In genomic region chr4:1060121-1060520, GRCh38 we compare ENCODE assay signal across 15 cellular contexts. TPM values are rescaled to one million over a fixed set of nuclear protein-coding genes. Genes with fewer than 3 reads are reported as not detected.
DNase-seq lines count a peak whose midpoint lies in the region; ATAC-seq and TF ChIP-seq lines count a peak whose summit lies in the region.
"Had no signal": no experiment of that assay in that cellular context is flagged by ENCODE, and none has a peak within 500 bp of the region (broad histone marks: within the 10 kb centered on the region; RNA-seq: fewer than 3 reads in every experiment).

No MANE protein-coding gene starts in this region.

- intact Hi-C loops in activated B cell treated with CpG ODN at 0.5 μM for 24 hours (cut with micrococcal nuclease) (no loop called here), mucosa of descending colon (cut with DNase I, micrococcal nuclease) (no loop called here)

- POLR2A ChIA-PET in activated B cell treated with CpG ODN at 0.5 μM for 24 hours (lab: Charles Lee), result no interaction called here

- no peak overlapping the region for H3K4me3 ChIP-seq in mucosa of descending colon

- ATAC-seq in activated B cell treated with CpG ODN at 0.5 μM for 24 hours (ENCODE audit: low read depth) (no peak), mucosa of descending colon (no peak), HG02588 (IDR thresholded peaks at IDR 0.05; ENCODE audit: unreplicated experiment) (no peak)

- no peak overlapping the region for H3K4me3 Mint-ChIP-seq in activated naive CD4-positive, alpha-beta T cell treated with anti-CD3 and anti-CD28 coated beads, Interleukin-2, amount 10 ng/mL, durations not matched to agents 7 days and 5 days
- H3K4me3 Mint-ChIP-seq in activated B cell treated with CpG ODN at 0.5 μM for 24 hours, result no peak overlapping the region

- DNase-seq in activated naive CD4-positive, alpha-beta T cell treated with anti-CD3 and anti-CD28 coated beads, Interleukin-2, amount 10 ng/mL, durations not matched to agents 7 days and 5 days, result peak; percentile 13
- DNase-seq in activated naive CD4-positive, alpha-beta T cell treated with anti-CD3 and anti-CD28 coated beads, Interleukin-2, amount 50 U/mL, for 16 hours, result no peak
- peak; percentile 2 for DNase-seq in activated B cell treated with CpG ODN at 0.5 μM for 24 hours
- DNase-seq in islet precursor cell, result peak; percentile 28
- no peak for DNase-seq in mucosa of descending colon
- DNase-seq in activated CD4-positive, alpha-beta T cell treated with anti-CD3 and anti-CD28 coated beads for 48 hours, result no peak
- DNase-seq: ACHN; CD4-positive, CD25-positive, alpha-beta regulatory T cell; DMS 273 treated with DMSO at 0.1 percent for 48 hours had no signal

- TF ChIP-seq CTCF in activated B cell treated with CpG ODN at 0.5 μM for 24 hours (IDR thresholded peaks at IDR 0.05) (no peak), mucosa of descending colon (IDR thresholded peaks at IDR 0.05) (no peak)

- H3K9me3 ChIP-seq in mucosa of descending colon, result no peaks in the 10 kb centered on the region

- peaks cover 2% of the 10 kb centered on the region for H3K4me1 ChIP-seq in mucosa of descending colon (ENCODE audit: low read depth)

- H3K4me1 Mint-ChIP-seq in activated naive CD4-positive, alpha-beta T cell treated with anti-CD3 and anti-CD28 coated beads, Interleukin-2, amount 10 ng/mL, durations not matched to agents 7 days and 5 days, result peaks cover 20% of the 10 kb centered on the region
- H3K4me1 Mint-ChIP-seq in activated B cell treated with CpG ODN at 0.5 μM for 24 hours, result peaks cover 15% of the 10 kb centered on the region

- H3K27me3 Mint-ChIP-seq in activated naive CD4-positive, alpha-beta T cell treated with anti-CD3 and anti-CD28 coated beads, Interleukin-2, amount 10 ng/mL, durations not matched to agents 7 days and 5 days, result peaks cover 42% of the 10 kb centered on the region
- H3K27me3 Mint-ChIP-seq in activated B cell treated with CpG ODN at 0.5 μM for 24 hours, result peaks cover 31% of the 10 kb centered on the region

- no peaks in the 10 kb centered on the region for H3K36me3 Mint-ChIP-seq in activated naive CD4-positive, alpha-beta T cell treated with anti-CD3 and anti-CD28 coated beads, Interleukin-2, amount 10 ng/mL, durations not matched to agents 7 days and 5 days
- no peaks in the 10 kb centered on the region for H3K36me3 Mint-ChIP-seq in activated B cell treated with CpG ODN at 0.5 μM for 24 hours (ENCODE audit: low read depth)

- no peaks in the 10 kb centered on the region for H3K36me3 ChIP-seq in mucosa of descending colon (ENCODE audit: low read depth)
- H3K36me3 ChIP-seq: BLaER1 treated with 17β-estradiol and CSF1 and Interleukin-3, amounts not matched to agents 10 nM and 100 nM had no signal

- no peak overlapping the region for H3K27ac Mint-ChIP-seq in activated naive CD4-positive, alpha-beta T cell treated with anti-CD3 and anti-CD28 coated beads, Interleukin-2, amount 10 ng/mL, durations not matched to agents 7 days and 5 days
- H3K27ac Mint-ChIP-seq in activated B cell treated with CpG ODN at 0.5 μM for 24 hours, result no peak overlapping the region
- H3K27ac Mint-ChIP-seq: CD4-positive, CD25-positive, alpha-beta regulatory T cell had no signal

- no peaks in the 10 kb centered on the region for H3K9me3 Mint-ChIP-seq in activated naive CD4-positive, alpha-beta T cell treated with anti-CD3 and anti-CD28 coated beads, Interleukin-2, amount 10 ng/mL, durations not matched to agents 7 days and 5 days
- H3K9me3 Mint-ChIP-seq in activated B cell treated with CpG ODN at 0.5 μM for 24 hours, result no peaks in the 10 kb centered on the region

- CTCF ChIA-PET in activated naive CD4-positive, alpha-beta T cell treated with anti-CD3 and anti-CD28 coated beads, Interleukin-2, amount 10 ng/mL, durations not matched to agents 7 days and 5 days (lab: Charles Lee), result no interaction called here
- CTCF ChIA-PET in activated B cell treated with CpG ODN at 0.5 μM for 24 hours (lab: Charles Lee), result no interaction called here

RNA-seq across cellular contexts. Expression of gene FGFRL1, which starts 48.7 kb away (rescaled TPM):
- total RNA-seq in activated B cell treated with CpG ODN at 0.5 μM for 24 hours (4.2 and 5.6 TPM in 2 replicates), mucosa of descending colon (10 to 100 TPM; 14.7 to 19.3 (median 16.9) TPM)

RNA-seq across cellular contexts. Expression of gene RNF212, which starts 53.2 kb away (rescaled TPM):
- total RNA-seq in activated B cell treated with CpG ODN at 0.5 μM for 24 hours (2.1 and 2.4 TPM in 2 replicates), mucosa of descending colon (1 to 10 TPM; 2.3 to 4.9 (median 3.9) TPM)
- total RNA-seq: A172, Daoy, H4, HT1080 had no signal

Comparison
In these comparisons a context has a peak if more than half of its experiments do, and no peak if none do; other contexts are left out.
1. DNase-seq: peak in activated naive CD4-positive, alpha-beta T cell treated with anti-CD3 and anti-CD28 coated beads, Interleukin-2, amount 10 ng/mL, durations not matched to agents 7 days and 5 days (single experiment), activated B cell treated with CpG ODN at 0.5 μM for 24 hours (single experiment) and islet precursor cell (single experiment); none in activated naive CD4-positive, alpha-beta T cell treated with anti-CD3 and anti-CD28 coated beads, Interleukin-2, amount 50 U/mL, for 16 hours (single experiment), mucosa of descending colon (0 of 3) and activated CD4-positive, alpha-beta T cell treated with anti-CD3 and anti-CD28 coated beads for 48 hours (single experiment).